2 cellular contexts compared by ENCODE assay signal in the genomic region with DNA sequence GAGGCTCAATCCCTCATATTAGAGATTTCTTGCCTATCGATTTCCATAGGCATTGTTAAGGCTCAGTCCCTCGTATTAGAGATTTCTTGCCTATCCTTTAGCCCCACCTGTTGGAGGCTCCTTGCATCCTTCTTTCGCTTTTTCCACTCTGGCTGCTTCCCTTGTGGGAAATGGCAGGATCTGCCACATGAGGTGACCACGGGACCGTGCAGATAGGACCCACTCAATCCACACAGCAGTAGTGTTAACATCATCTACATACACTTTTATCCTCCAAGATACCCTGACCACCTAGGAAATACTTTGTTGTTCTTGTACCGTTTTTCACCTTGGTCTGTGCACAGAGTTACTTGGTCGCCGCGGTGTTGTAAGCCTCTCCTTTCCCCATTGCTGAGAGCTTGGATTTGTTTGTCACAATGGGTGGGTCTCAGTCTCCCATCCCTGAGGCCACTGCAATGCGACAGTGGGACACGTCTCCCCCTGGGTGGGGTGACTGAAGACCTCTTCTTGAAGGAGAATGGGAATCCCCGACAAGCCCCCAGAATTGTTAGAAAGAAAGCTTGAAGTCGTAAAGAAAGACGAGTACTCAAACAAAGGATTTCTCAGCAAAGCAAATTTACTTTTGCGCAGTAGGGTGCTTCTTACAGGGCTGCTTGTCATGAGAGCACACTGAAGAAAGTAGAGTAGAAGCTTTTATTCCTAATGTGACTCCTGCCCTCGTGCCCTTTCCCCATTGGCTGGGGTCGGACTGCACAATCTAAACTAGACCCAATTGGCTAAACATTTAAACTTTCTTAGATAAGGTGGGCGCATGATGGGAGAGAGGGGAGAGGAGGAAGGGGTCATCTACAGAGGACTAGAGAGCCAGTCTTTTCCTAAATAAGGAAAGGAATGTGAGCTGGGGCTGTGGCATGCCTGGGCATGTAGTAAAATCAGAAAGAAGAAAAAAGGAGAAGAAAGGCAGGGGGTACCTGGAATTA.
TF ChIP-seq lines count a peak whose summit lies in the region.

No MANE protein-coding gene starts in this region.

TF ChIP-seq in IMR-90, 13 proteins besides CTCF, POLR2A, EP300 and RAD21:
- TF ChIP-seq RFX5 (IDR thresholded peaks at IDR 0.05; ENCODE audit: low read depth, low read length): no peak
- TF ChIP-seq SMC3 (IDR thresholded peaks at IDR 0.05; ENCODE audit: low read depth, low read length): peak; percentile 22; the same call in 1 of the 2 replicates

TF ChIP-seq in K562, 482 proteins besides CTCF, POLR2A, EP300 and RAD21:
- TF ChIP-seq NFRKB (IDR thresholded peaks at IDR 0.05; ENCODE audit: low read depth): no peak
- no peak for TF ChIP-seq HIVEP1 (CRISPR knock-in tag; IDR thresholded peaks at IDR 0.05)
- no peak for TF ChIP-seq ZBTB8A (IDR thresholded peaks at IDR 0.05; ENCODE audit: partially characterized antibody)
- TF ChIP-seq CCNT2 (IDR thresholded peaks at IDR 0.05; ENCODE audit: borderline replicate concordance, extremely low read depth, insufficient read length, low read depth, low read length): no peak
- TF ChIP-seq, protein P1, sequence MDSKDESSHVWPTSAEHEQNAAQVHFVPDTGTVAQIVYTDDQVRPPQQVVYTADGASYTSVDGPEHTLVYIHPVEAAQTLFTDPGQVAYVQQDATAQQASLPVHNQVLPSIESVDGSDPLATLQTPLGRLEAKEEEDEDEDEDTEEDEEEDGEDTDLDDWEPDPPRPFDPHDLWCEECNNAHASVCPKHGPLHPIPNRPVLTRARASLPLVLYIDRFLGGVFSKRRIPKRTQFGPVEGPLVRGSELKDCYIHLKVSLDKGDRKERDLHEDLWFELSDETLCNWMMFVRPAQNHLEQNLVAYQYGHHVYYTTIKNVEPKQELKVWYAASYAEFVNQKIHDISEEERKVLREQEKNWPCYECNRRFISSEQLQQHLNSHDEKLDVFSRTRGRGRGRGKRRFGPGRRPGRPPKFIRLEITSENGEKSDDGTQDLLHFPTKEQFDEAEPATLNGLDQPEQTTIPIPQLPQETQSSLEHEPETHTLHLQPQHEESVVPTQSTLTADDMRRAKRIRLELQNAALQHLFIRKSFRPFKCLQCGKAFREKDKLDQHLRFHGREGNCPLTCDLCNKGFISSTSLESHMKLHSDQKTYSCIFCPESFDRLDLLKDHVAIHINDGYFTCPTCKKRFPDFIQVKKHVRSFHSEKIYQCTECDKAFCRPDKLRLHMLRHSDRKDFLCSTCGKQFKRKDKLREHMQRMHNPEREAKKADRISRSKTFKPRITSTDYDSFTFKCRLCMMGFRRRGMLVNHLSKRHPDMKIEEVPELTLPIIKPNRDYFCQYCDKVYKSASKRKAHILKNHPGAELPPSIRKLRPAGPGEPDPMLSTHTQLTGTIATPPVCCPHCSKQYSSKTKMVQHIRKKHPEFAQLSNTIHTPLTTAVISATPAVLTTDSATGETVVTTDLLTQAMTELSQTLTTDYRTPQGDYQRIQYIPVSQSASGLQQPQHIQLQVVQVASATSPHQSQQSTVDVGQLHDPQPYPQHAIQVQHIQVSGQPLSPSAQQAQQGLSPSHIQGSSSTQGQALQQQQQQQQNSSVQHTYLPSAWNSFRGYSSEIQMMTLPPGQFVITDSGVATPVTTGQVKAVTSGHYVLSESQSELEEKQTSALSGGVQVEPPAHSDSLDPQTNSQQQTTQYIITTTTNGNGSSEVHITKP (IDR thresholded peaks at IDR 0.05; ENCODE audit: partially characterized antibody): no peak
- no peak for TF ChIP-seq HNRNPK (IDR thresholded peaks at IDR 0.05; ENCODE audit: low read depth, low read length, poor library complexity, severe bottlenecking)
- no peak for TF ChIP-seq MEF2D (tag; conservative IDR thresholded peaks at IDR 0.05; ENCODE audit: low read depth)
- no peak for TF ChIP-seq HDAC2 (IDR thresholded peaks at IDR 0.05)
- TF ChIP-seq, protein P2, sequence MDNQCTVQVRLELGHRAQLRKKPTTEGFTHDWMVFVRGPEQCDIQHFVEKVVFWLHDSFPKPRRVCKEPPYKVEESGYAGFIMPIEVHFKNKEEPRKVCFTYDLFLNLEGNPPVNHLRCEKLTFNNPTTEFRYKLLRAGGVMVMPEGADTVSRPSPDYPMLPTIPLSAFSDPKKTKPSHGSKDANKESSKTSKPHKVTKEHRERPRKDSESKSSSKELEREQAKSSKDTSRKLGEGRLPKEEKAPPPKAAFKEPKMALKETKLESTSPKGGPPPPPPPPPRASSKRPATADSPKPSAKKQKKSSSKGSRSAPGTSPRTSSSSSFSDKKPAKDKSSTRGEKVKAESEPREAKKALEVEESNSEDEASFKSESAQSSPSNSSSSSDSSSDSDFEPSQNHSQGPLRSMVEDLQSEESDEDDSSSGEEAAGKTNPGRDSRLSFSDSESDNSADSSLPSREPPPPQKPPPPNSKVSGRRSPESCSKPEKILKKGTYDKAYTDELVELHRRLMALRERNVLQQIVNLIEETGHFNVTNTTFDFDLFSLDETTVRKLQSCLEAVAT (IDR thresholded peaks at IDR 0.05): no peak
- TF ChIP-seq RFX1 (IDR thresholded peaks at IDR 0.05): no peak
